8 cellular contexts compared by ENCODE assay signal in the genomic region with DNA sequence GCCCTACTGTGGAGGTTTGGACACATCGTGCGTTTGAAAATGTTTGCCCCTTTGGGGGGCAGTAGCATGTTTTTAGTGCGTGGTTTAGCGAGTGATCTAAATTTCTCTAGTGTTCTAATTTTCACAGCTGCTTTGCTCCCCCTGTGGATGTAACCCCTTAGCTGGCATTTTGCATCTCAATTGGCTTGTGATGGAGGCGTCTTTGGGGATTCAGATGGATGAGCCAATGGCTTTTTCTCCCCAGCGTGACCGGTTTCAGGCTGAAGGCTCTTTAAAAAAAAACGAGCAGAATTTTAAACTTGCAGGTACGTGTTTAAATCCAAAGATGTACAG. TPM values are rescaled to one million over a fixed set of nuclear protein-coding genes. Genes with fewer than 3 reads are reported as not detected.
DNase-seq lines count a peak whose midpoint lies in the region; ATAC-seq and TF ChIP-seq lines count a peak whose summit lies in the region.

No MANE protein-coding gene starts in this region.

- POLR2A ChIA-PET in BJ (lab: Charles Lee), result no interaction called here

- ATAC-seq in GM18867 (IDR thresholded peaks at IDR 0.05; ENCODE audit: unreplicated experiment) (peak; percentile 11), HG03097 (IDR thresholded peaks at IDR 0.05; ENCODE audit: low FRiP score, unreplicated experiment) (peak; percentile 9)

- CTCF ChIA-PET in BJ (lab: Yijun Ruan, JAX), result interaction anchor here (0.6 to 5.7 kb wide), 7 partner anchors 12 to 778 kb away, joined by 3 to 33 read pairs (median 7); no protein-coding TSS in a partner anchor

- DNase-seq in BJ (ENCODE audit: low read depth) (no peak), NCI-H446 (lab: John Stamatoyannopoulos, UW) (peak; percentile 83 to 88), caudate nucleus (lab: John Stamatoyannopoulos, UW) (peak in 12 of 61 donors; percentile 23 to 69 (median 44)), HK-2 (ENCODE audit: unreplicated experiment) (no peak)
- DNase-seq in activated CD4-positive, alpha-beta T cell treated with anti-CD3 and anti-CD28 coated beads, Interleukin-2, amount 50 U/mL, for 48 hours, result no peak

- TF ChIP-seq CTCF in BJ (IDR thresholded peaks at IDR 0.05; ENCODE audit: insufficient read depth, low read depth, low read length), result no peak

- no peaks in the 10 kb centered on the region for H3K27me3 ChIP-seq in BJ (ENCODE audit: control insufficient read depth, insufficient read depth, low read length)
- no peaks in the 10 kb centered on the region for H3K27me3 ChIP-seq in mononuclear cell (ENCODE audit: insufficient read depth, low read length)

- peaks cover 23% of the 10 kb centered on the region for H3K4me1 ChIP-seq in mononuclear cell (ENCODE audit: insufficient read depth, low read length)

- H3K4me3 ChIP-seq in BJ (ENCODE audit: low read depth, low read length) (peak overlapping the region; percentile 60), mononuclear cell (ENCODE audit: low read length) (peak overlapping the region; percentile 92)

- no peaks in the 10 kb centered on the region for H3K36me3 ChIP-seq in BJ (ENCODE audit: control insufficient read depth, insufficient read depth, low read length)

- no peaks in the 10 kb centered on the region for H3K9me3 ChIP-seq in mononuclear cell (ENCODE audit: low read depth, low read length)

- peak overlapping the region; percentile 94 for H3K27ac ChIP-seq in caudate nucleus (ENCODE audit: low read depth, low read length)

RNA-seq across cellular contexts. Expression of gene CDC7, which starts 0.8 kb away (rescaled TPM):
- 2.6 and 2.8 TPM in 2 replicates for polyA plus RNA-seq in BJ (2011; rRNA removed)
- 1.3 TPM in 2 replicates for polyA minus RNA-seq in BJ (2011; rRNA and poly(A)+ RNA removed)
- 1.8 TPM for total RNA-seq in mononuclear cell

Comparison
In these comparisons a context has a peak if more than half of its experiments do, and no peak if none do; other contexts are left out.
1. DNase-seq: peak in NCI-H446 (2 of 2); none in BJ (single experiment), HK-2 (single experiment) and activated CD4-positive, alpha-beta T cell treated with anti-CD3 and anti-CD28 coated beads, Interleukin-2, amount 50 U/mL, for 48 hours (0 of 2).